ENCODE assay signal across 12 cellular contexts in genomic region chr4:102578819-102579218, GRCh38.
DNase-seq lines count a peak whose midpoint lies in the region; ATAC-seq and TF ChIP-seq lines count a peak whose summit lies in the region.
"Had no signal": no experiment of that assay in that cellular context is flagged by ENCODE, and none has a peak within 500 bp of the region (broad histone marks: within the 10 kb centered on the region; RNA-seq: fewer than 3 reads in every experiment).

No MANE protein-coding gene starts in this region.

- no peak overlapping the region for H3K27ac ChIP-seq in body of pancreas
- H3K27ac ChIP-seq: SJSA1 had no signal

- no peak overlapping the region for H3K27ac Mint-ChIP-seq in activated naive CD4-positive, alpha-beta T cell treated with anti-CD3 and anti-CD28 coated beads for 36 hours
- peak overlapping the region in 1 of 2 donors; percentile 0 for H3K27ac Mint-ChIP-seq in activated naive CD4-positive, alpha-beta T cell treated with anti-CD3 and anti-CD28 coated beads, Interleukin-2, amount 50 U/mL, for 72 hours
- H3K27ac Mint-ChIP-seq in WTC11 = no peak overlapping the region
- H3K27ac Mint-ChIP-seq in stimulated activated naive B cell treated with anti-CD40 and anti-IgM and Interleukin-4, amounts not matched to agents 10 μg/mL and 1 μg/mL and 100 μg/mL, for 72 hours = peak overlapping the region; percentile 74

- intact Hi-C loops in activated naive CD4-positive, alpha-beta T cell treated with anti-CD3 and anti-CD28 coated beads for 36 hours (cut with micrococcal nuclease) = no loop called here
- intact Hi-C loops in head of caudate nucleus (cut with DNase I) (no loop called here), body of pancreas (cut with DNase I) (no loop called here)

- CTCF ChIA-PET in activated naive CD4-positive, alpha-beta T cell treated with anti-CD3 and anti-CD28 coated beads for 36 hours (lab: Charles Lee) = interaction anchor here (0.6 to 2.2 kb wide), 9 partner anchors 9 to 126 kb away, joined by 3 to 11 read pairs (median 4); no protein-coding TSS in a partner anchor
- CTCF ChIA-PET in WTC11 (lab: Charles Lee) = interaction anchor here (0.6 to 3.0 kb wide), 50 partner anchors 8 to 525 kb away, joined by 3 to 31 read pairs (median 4); partner anchors contain the start of genes BDH2, NFKB1 and UBE2D3

- POLR2A ChIA-PET in WTC11 (lab: Charles Lee) = interaction anchor here (0.7 to 0.8 kb wide), 2 partner anchors 249 to 290 kb away, joined by 3 read pairs; partner anchors contain the start of gene UBE2D3

- DNase-seq in activated naive CD4-positive, alpha-beta T cell treated with anti-CD3 and anti-CD28 coated beads for 36 hours = peak; percentile 24
- DNase-seq in activated naive CD4-positive, alpha-beta T cell treated with anti-CD3 and anti-CD28 coated beads, Interleukin-2, amount 50 U/mL, for 72 hours (ENCODE audit: low spot score in 2 of 2) = no peak
- DNase-seq in WTC11 (ENCODE audit: low spot score) (peak; percentile 72), head of caudate nucleus (peak in 23 of 42 donors; percentile 1 to 58 (median 30)), body of pancreas (no peak)
- DNase-seq in stimulated activated naive B cell treated with anti-CD40 and anti-IgM and Interleukin-4, amounts not matched to agents 10 μg/mL and 1 μg/mL and 100 μg/mL, for 72 hours = no peak
- DNase-seq: HCEC 1CT; NCI-H226; stimulated activated naive CD4-positive, alpha-beta T cell had no signal

- WGBS in body of pancreas, 2 donors = 87 to 90% methylated on average over 8 of the region's 8 CpGs

- no peaks in the 10 kb centered on the region for H3K27me3 Mint-ChIP-seq in activated naive CD4-positive, alpha-beta T cell treated with anti-CD3 and anti-CD28 coated beads for 36 hours (ENCODE audit: low read depth)
- no peaks in the 10 kb centered on the region for H3K27me3 Mint-ChIP-seq in WTC11 (ENCODE audit: low read depth)
- H3K27me3 Mint-ChIP-seq in stimulated activated naive B cell treated with anti-CD40 and anti-IgM and Interleukin-4, amounts not matched to agents 10 μg/mL and 1 μg/mL and 100 μg/mL, for 72 hours = no peaks in the 10 kb centered on the region

- H3K27me3 ChIP-seq in body of pancreas = no peaks in the 10 kb centered on the region
- H3K27me3 ChIP-seq: SJSA1 had no signal

- no peak overlapping the region for H3K4me3 ChIP-seq in body of pancreas
- H3K4me3 ChIP-seq: SJSA1 had no signal

- peaks cover 56% of the 10 kb centered on the region for H3K36me3 Mint-ChIP-seq in activated naive CD4-positive, alpha-beta T cell treated with anti-CD3 and anti-CD28 coated beads for 36 hours (ENCODE audit: low read depth)
- H3K36me3 Mint-ChIP-seq in activated naive CD4-positive, alpha-beta T cell treated with anti-CD3 and anti-CD28 coated beads, Interleukin-2, amount 50 U/mL, for 72 hours = peaks cover 29 to 36% of the 10 kb centered on the region in 2 donors
- no peaks in the 10 kb centered on the region for H3K36me3 Mint-ChIP-seq in WTC11
- H3K36me3 Mint-ChIP-seq in stimulated activated naive B cell treated with anti-CD40 and anti-IgM and Interleukin-4, amounts not matched to agents 10 μg/mL and 1 μg/mL and 100 μg/mL, for 72 hours = peaks cover 37 to 65% of the 10 kb centered on the region in 2 donors

- H3K9me3 Mint-ChIP-seq in activated naive CD4-positive, alpha-beta T cell treated with anti-CD3 and anti-CD28 coated beads for 36 hours = no peaks in the 10 kb centered on the region
- no peaks in the 10 kb centered on the region for H3K9me3 Mint-ChIP-seq in activated naive CD4-positive, alpha-beta T cell treated with anti-CD3 and anti-CD28 coated beads, Interleukin-2, amount 50 U/mL, for 72 hours
- H3K9me3 Mint-ChIP-seq in WTC11 = no peaks in the 10 kb centered on the region
- no peaks in the 10 kb centered on the region for H3K9me3 Mint-ChIP-seq in stimulated activated naive B cell treated with anti-CD40 and anti-IgM and Interleukin-4, amounts not matched to agents 10 μg/mL and 1 μg/mL and 100 μg/mL, for 72 hours

- peaks cover 9% of the 10 kb centered on the region for H3K4me1 ChIP-seq in body of pancreas

- peaks cover 65% of the 10 kb centered on the region for H3K4me1 Mint-ChIP-seq in activated naive CD4-positive, alpha-beta T cell treated with anti-CD3 and anti-CD28 coated beads for 36 hours (ENCODE audit: low read depth)
- peaks cover 17% of the 10 kb centered on the region for H3K4me1 Mint-ChIP-seq in WTC11
- H3K4me1 Mint-ChIP-seq in stimulated activated naive B cell treated with anti-CD40 and anti-IgM and Interleukin-4, amounts not matched to agents 10 μg/mL and 1 μg/mL and 100 μg/mL, for 72 hours = peaks cover 35 to 53% of the 10 kb centered on the region in 2 donors

- no peak for TF ChIP-seq POLR2A in body of pancreas (IDR thresholded peaks at IDR 0.05)

- no peak for TF ChIP-seq CTCF in WTC11 (IDR thresholded peaks at IDR 0.05)
- no peak for TF ChIP-seq CTCF in body of pancreas (IDR thresholded peaks at IDR 0.05)

- H3K36me3 ChIP-seq in body of pancreas (replicated peaks in 1 of 2; ENCODE audit: insufficient read depth in 1 of 2, low read depth in 2 of 2) = peaks cover 0 to 6% of the 10 kb centered on the region in 2 donors

- no peak for ATAC-seq in activated naive CD4-positive, alpha-beta T cell treated with anti-CD3 and anti-CD28 coated beads, Interleukin-2, amount 50 U/mL, for 72 hours
- ATAC-seq in WTC11 = peak; percentile 99
- no peak for ATAC-seq in stimulated activated naive B cell treated with anti-CD40 and anti-IgM and Interleukin-4, amounts not matched to agents 10 μg/mL and 1 μg/mL and 100 μg/mL, for 72 hours (replicated peaks)
- ATAC-seq in HG03139 (IDR thresholded peaks at IDR 0.05; ENCODE audit: unreplicated experiment) = no peak
- ATAC-seq in body of pancreas = no peak
- ATAC-seq in HG02870 (IDR thresholded peaks at IDR 0.05; ENCODE audit: unreplicated experiment) = no peak

- no peaks in the 10 kb centered on the region for H3K9me3 ChIP-seq in body of pancreas
- H3K9me3 ChIP-seq: SJSA1 had no signal

- H3K4me3 Mint-ChIP-seq in activated naive CD4-positive, alpha-beta T cell treated with anti-CD3 and anti-CD28 coated beads for 36 hours = no peak overlapping the region
- H3K4me3 Mint-ChIP-seq in WTC11 = peak overlapping the region; percentile 39
- no peak overlapping the region for H3K4me3 Mint-ChIP-seq in stimulated activated naive B cell treated with anti-CD40 and anti-IgM and Interleukin-4, amounts not matched to agents 10 μg/mL and 1 μg/mL and 100 μg/mL, for 72 hours

TF ChIP-seq in WTC11, 78 proteins besides CTCF, POLR2A, EP300 and RAD21:
- TF ChIP-seq FOXK1 (CRISPR knock-in tag; IDR thresholded peaks at IDR 0.05) (peak; percentile 51; the same call in 1 of the 2 replicates), PRRX2 (CRISPR knock-in tag; IDR thresholded peaks at IDR 0.05) (no peak), ELF4 (CRISPR knock-in tag; IDR thresholded peaks at IDR 0.05; ENCODE audit: low read depth) (no peak), SMAD4 (CRISPR knock-in tag; IDR thresholded peaks at IDR 0.05) (no peak), IRF2 (CRISPR knock-in tag; IDR thresholded peaks at IDR 0.05; ENCODE audit: borderline replicate concordance, low read depth) (no peak)

Comparison
In these comparisons a context has a peak if more than half of its experiments do, and no peak if none do; other contexts are left out.
1. DNase-seq: peak in activated naive CD4-positive, alpha-beta T cell treated with anti-CD3 and anti-CD28 coated beads for 36 hours (single experiment), WTC11 (single experiment) and head of caudate nucleus (23 of 42); none in activated naive CD4-positive, alpha-beta T cell treated with anti-CD3 and anti-CD28 coated beads, Interleukin-2, amount 50 U/mL, for 72 hours (0 of 2), stimulated activated naive B cell treated with anti-CD40 and anti-IgM and Interleukin-4, amounts not matched to agents 10 μg/mL and 1 μg/mL and 100 μg/mL, for 72 hours (single experiment) and body of pancreas (0 of 4).